ENCODE assay signal across 7 cellular contexts in the genomic region with DNA sequence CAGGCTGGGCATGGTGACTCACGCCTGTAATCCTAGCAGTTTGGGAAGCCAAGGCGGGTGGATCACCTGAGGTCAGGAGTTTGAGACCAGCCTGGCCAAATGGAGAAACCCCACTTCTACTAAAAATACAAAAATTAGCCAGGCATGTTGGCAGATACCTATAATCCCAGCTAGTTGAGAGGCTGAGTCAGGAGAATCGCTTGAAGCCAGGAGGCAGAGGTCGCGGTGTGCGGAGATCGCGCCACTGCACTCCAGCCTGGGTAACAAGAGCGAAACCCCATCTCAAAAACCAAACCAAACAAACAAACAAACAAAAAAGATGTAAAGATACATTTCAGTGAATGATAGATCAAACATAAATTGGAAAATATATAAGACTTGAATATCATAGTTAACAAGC.
"Had no signal": no experiment of that assay in that cellular context is flagged by ENCODE, and none has a peak within 500 bp of the region (broad histone marks: within the 10 kb centered on the region; RNA-seq: fewer than 3 reads in every experiment).

No MANE protein-coding gene starts in this region.

- H3K36me3 Mint-ChIP-seq: IgD-negative memory B cell had no signal

- H3K4me1 Mint-ChIP-seq: IgD-negative memory B cell had no signal

- DNase-seq: IMR-90, KBM-7, KG1 had no signal

- ATAC-seq: HepG2, K562 had no signal

- H3K4me3 ChIP-seq: K562 had no signal

- H3K27ac Mint-ChIP-seq: IgD-negative memory B cell had no signal

- H3K27ac ChIP-seq: HL-60 had no signal

- H3K4me3 Mint-ChIP-seq: IgD-negative memory B cell had no signal
